In the genomic region with DNA sequence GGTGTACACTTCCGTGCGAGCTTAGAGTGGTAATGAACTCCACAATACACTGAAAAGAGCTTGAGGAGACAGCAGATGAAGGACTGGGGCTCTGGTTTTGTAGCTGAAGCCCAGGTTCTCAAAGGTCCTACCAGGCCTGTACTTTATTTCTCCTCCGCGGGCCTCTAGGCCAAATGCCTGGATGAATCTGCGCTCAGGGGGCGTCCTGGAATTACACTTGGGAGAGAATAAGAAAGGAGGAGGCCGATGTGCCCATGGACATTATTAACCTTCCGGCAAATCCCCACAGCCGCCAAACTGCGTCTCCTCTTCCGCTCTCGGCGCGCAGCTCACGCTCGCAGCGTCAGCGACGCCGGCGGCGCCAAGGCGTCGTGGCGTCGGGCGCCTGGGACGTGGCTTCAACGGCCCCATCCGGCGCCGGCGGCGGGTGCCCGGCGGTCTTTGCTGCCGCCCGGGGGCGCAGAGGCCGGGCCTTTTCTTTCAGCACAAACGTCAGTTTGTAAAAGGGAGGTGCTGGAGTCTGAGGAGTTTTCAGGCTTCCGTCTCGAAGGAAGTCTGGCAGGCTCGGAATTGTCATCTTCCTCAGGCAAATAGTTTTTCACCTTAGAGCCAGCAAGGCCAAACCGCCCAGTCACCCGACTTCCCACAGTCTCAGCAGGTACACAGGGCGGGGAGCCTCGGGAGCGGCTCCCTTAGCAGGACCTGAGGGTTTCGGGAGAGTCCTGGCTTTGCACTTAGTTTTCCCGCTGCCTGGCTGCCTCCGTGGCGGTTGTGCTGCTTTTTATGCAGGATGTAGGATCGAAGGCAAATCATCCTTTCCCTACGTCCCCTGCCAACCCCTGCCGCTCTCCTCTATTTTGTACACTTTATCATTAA, we compare ENCODE assay signal across 1 cellular context.
TF ChIP-seq lines count a peak whose summit lies in the region.

Gene CCDC7, plus strand, starts transcription at position 401 of the 876 bp plus-strand sequence. CDS start 5,503 bp downstream, outside the sequence.

TF ChIP-seq in SK-N-SH, 30 proteins besides CTCF, POLR2A, EP300 and RAD21 (continued from another document):
- TF ChIP-seq PBX3 (IDR thresholded peaks at IDR 0.05): no peak
- no peak for TF ChIP-seq TEAD4 (IDR thresholded peaks at IDR 0.05; ENCODE audit: borderline replicate concordance, insufficient read depth)
- TF ChIP-seq FOSL2 (IDR thresholded peaks at IDR 0.05; ENCODE audit: borderline replicate concordance, low read depth): no peak
